28 cellular contexts compared by ENCODE assay signal in genomic region chr10:58518775-58519174, GRCh38. TPM values are rescaled to one million over a fixed set of nuclear protein-coding genes. Genes with fewer than 3 reads are reported as not detected.
DNase-seq lines count a peak whose midpoint lies in the region; ATAC-seq and TF ChIP-seq lines count a peak whose summit lies in the region.
"Had no signal": no experiment of that assay in that cellular context is flagged by ENCODE, and none has a peak within 500 bp of the region (broad histone marks: within the 10 kb centered on the region; RNA-seq: fewer than 3 reads in every experiment).

No MANE protein-coding gene starts in this region.

- TF ChIP-seq CTCF in Caco-2 (IDR thresholded peaks at IDR 0.05; ENCODE audit: insufficient read depth in 1 of 2, low read depth in 1 of 2, low read length in 1 of 2, severe bottlenecking in 1 of 2, unreplicated experiment in 1 of 2) (no peak), HFFc6 (IDR thresholded peaks at IDR 0.05) (no peak), cardiac fibroblast (IDR thresholded peaks at IDR 0.05; ENCODE audit: low read depth, low read length) (no peak)

- H3K36me3 Mint-ChIP-seq in Caco-2 (ENCODE audit: insufficient read depth, unreplicated experiment): peaks cover 41% of the 10 kb centered on the region
- peaks cover 33% of the 10 kb centered on the region for H3K36me3 Mint-ChIP-seq in HFFc6 (ENCODE audit: low read depth)
- H3K36me3 Mint-ChIP-seq: naive thymus-derived CD4-positive, alpha-beta T cell had no signal

- no peaks in the 10 kb centered on the region for H3K36me3 ChIP-seq in Caco-2 (ENCODE audit: control insufficient read depth, insufficient read depth, low read length)
- H3K36me3 ChIP-seq: cardiac muscle cell, esophagus squamous epithelium, Peyer's patch had no signal

- peaks cover 14% of the 10 kb centered on the region for H3K9me3 ChIP-seq in Caco-2
- H3K9me3 ChIP-seq: esophagus squamous epithelium, Peyer's patch, testis had no signal

- ATAC-seq in left lobe of liver: peak; percentile 15
- no peak for ATAC-seq in GM21825 (IDR thresholded peaks at IDR 0.05; ENCODE audit: unreplicated experiment)
- ATAC-seq in GM21390 (IDR thresholded peaks at IDR 0.05; ENCODE audit: unreplicated experiment): no peak
- ATAC-seq in GM18511 (IDR thresholded peaks at IDR 0.05; ENCODE audit: unreplicated experiment): no peak
- ATAC-seq: naive thymus-derived CD4-positive, alpha-beta T cell; right cardiac atrium had no signal

- BruUV-seq in Caco-2 (replicated peaks; lab: Mats Ljungman, UMichigan): no TSS peak

- H3K4me3 Mint-ChIP-seq in Caco-2 (ENCODE audit: unreplicated experiment) (peak overlapping the region; percentile 47), HFFc6 (peak overlapping the region; percentile 66)
- H3K4me3 Mint-ChIP-seq: endodermal cell; naive thymus-derived CD4-positive, alpha-beta T cell had no signal

- intact Hi-C loops in Caco-2 (cut with micrococcal nuclease; ENCODE audit: unreplicated experiment): loop anchor here (10.0 kb wide), 1 partner anchor 656 kb away; the partner anchor contains the start of gene PHYHIPL

- H3K27me3 ChIP-seq in Caco-2 (replicated peaks; ENCODE audit: control insufficient read depth, insufficient read depth, low read length): no peaks in the 10 kb centered on the region
- H3K27me3 ChIP-seq: cardiac muscle cell, Peyer's patch, testis had no signal

- H3K4me1 Mint-ChIP-seq in Caco-2 (ENCODE audit: low read depth, unreplicated experiment) (peaks cover 36% of the 10 kb centered on the region), HFFc6 (ENCODE audit: low read depth) (peaks cover 58% of the 10 kb centered on the region)

- H3K27ac Mint-ChIP-seq in Caco-2 (ENCODE audit: unreplicated experiment) (peak overlapping the region; percentile 29), HFFc6 (peak overlapping the region; percentile 17)
- H3K27ac Mint-ChIP-seq: endodermal cell; naive thymus-derived CD4-positive, alpha-beta T cell had no signal

- H3K27me3 Mint-ChIP-seq in Caco-2 (ENCODE audit: insufficient read depth, unreplicated experiment) (no peaks in the 10 kb centered on the region), HFFc6 (ENCODE audit: insufficient read depth) (no peaks in the 10 kb centered on the region; the same call in none of the 2 replicates)

- CTCF ChIA-PET in Caco-2 (lab: Charles Lee): interaction anchor here (0.6 to 2.4 kb wide), 3 partner anchors 12 to 225 kb away, joined by 4 to 13 read pairs (median 6); no protein-coding TSS in a partner anchor

- peaks cover 48% of the 10 kb centered on the region for H3K4me1 ChIP-seq in Caco-2
- H3K4me1 ChIP-seq: Peyer's patch, testis had no signal

- H3K4me3 ChIP-seq in Caco-2 (ENCODE audit: low read depth, low read length) (no peak overlapping the region), cardiac fibroblast (replicated peaks in 1 of 2; ENCODE audit: low read depth in 2 of 2, low read length in 2 of 2) (no peak overlapping the region)
- H3K4me3 ChIP-seq: cardiac muscle cell, esophagus squamous epithelium, Peyer's patch, SK-N-MC, testis had no signal

- H3K9me3 Mint-ChIP-seq in Caco-2 (ENCODE audit: unreplicated experiment): peaks cover 13% of the 10 kb centered on the region
- peaks cover 5% of the 10 kb centered on the region for H3K9me3 Mint-ChIP-seq in HFFc6
- H3K9me3 Mint-ChIP-seq: endodermal cell had no signal

- POLR2A ChIA-PET in Caco-2 (lab: Charles Lee): no interaction called here

- peak; percentile 25 to 47 for DNase-seq in Caco-2
- DNase-seq in HFFc6: peak; percentile 27
- peak; percentile 25 to 39 for DNase-seq in cardiac fibroblast (ENCODE audit: low read depth in 2 of 2)
- DNase-seq in left lobe of liver (ENCODE audit: low spot score): no peak
- no peak for DNase-seq in NCI-H2227 (lab: John Stamatoyannopoulos, UW; ENCODE audit: unreplicated experiment)
- DNase-seq: activated CD4-positive, alpha-beta T cell treated with anti-CD3 and anti-CD28 coated beads for 4 hours; activated CD8-positive, alpha-beta memory T cell treated with anti-CD3 and anti-CD28 coated beads for 24 hours; activated naive CD4-positive, alpha-beta T cell; activated T-cell treated with anti-CD3 and anti-CD28 coated beads, Interleukin-2, amount 50 U/mL, for 1 hour; endodermal cell; esophagus squamous epithelium; GOT3; naive thymus-derived CD4-positive, alpha-beta T cell; NCI-H1092; NCI-H187 treated with DMSO at 0.1 percent for 48 hours; NCI-H526; Peyer's patch; right cardiac atrium; stimulated activated CD4-positive, alpha-beta T cell treated with anti-CD3 and anti-CD28 coated beads, Interleukin-12 subunit alpha, Interleukin-12 subunit beta, amount 100 ng/mL, for 4 hours; stimulated activated CD4-positive, alpha-beta T cell treated with anti-CD3 and anti-CD28 coated beads, Interleukin-4, amount 100 ng/mL, for 4 hours; stimulated activated naive CD4-positive, alpha-beta T cell treated with Interleukin-2 at 50 U/mL for 16 hours; testis had no signal

RNA-seq across cellular contexts. Expression of gene BICC1, which starts 6.1 kb away (rescaled TPM):
- total RNA-seq in Caco-2 (2022): 118 and 122 TPM in 2 replicates
- 10 to 100 TPM; 55.6 to 67.7 (median 64.8) TPM for total RNA-seq in HFFc6 (2021; fragmentation: NEBNext Ultra II Directional; extraction: Animal tissue kit (Norgen Biotek cat#: 25700))
- 1.6 TPM for total RNA-seq in left lobe of liver
- total RNA-seq: G401 had no signal

Comparison
In these comparisons a context has a peak if more than half of its experiments do, and no peak if none do; other contexts are left out.
1. DNase-seq: peak in Caco-2 (2 of 2), HFFc6 (single experiment) and cardiac fibroblast (2 of 2); none in left lobe of liver (single experiment) and NCI-H2227 (single experiment).
2. RNA of gene BICC1, which starts 6.1 kb away (total RNA-seq): 118 to 122 TPM in Caco-2 and 55.6 to 67.7 TPM in HFFc6; 1.6 TPM in left lobe of liver (single experiment); every median in the first group is over 10 times any median in the second.